In genomic region chr9:129888085-129888808, GRCh38 we compare ENCODE assay signal across 1 cellular context.
TF ChIP-seq lines count a peak whose summit lies in the region.

No MANE protein-coding gene starts in this region.

TF ChIP-seq in K562, 482 proteins besides CTCF, POLR2A, EP300 and RAD21 (continued from another document and continues in another):
- TF ChIP-seq REST (CRISPR knock-in tag; IDR thresholded peaks at IDR 0.05; ENCODE audit: low read depth) (0 out of 2 replicates have a peak, but pooled peaks have one; percentile 47), IRF1 (CRISPR knock-in tag; IDR thresholded peaks at IDR 0.05; ENCODE audit: borderline replicate concordance) (no peak), ESRRB (CRISPR knock-in tag; IDR thresholded peaks at IDR 0.05; ENCODE audit: borderline replicate concordance) (no peak), SRSF7 (optimal IDR thresholded peaks at IDR 0.05; ENCODE audit: low read depth, low read length) (no peak), TAF9B (IDR thresholded peaks at IDR 0.05; ENCODE audit: partially characterized antibody) (no peak), ZNF318 (IDR thresholded peaks at IDR 0.05; ENCODE audit: borderline replicate concordance in 1 of 2, low read depth in 1 of 2) (no peak), ZNF512 (tag; IDR thresholded peaks at IDR 0.05) (no peak), CEBPB (tag; IDR thresholded peaks at IDR 0.05) (no peak), PCBP1 (IDR thresholded peaks at IDR 0.05; ENCODE audit: low read depth, low read length, poor library complexity, severe bottlenecking) (no peak), ERF (CRISPR knock-in tag; IDR thresholded peaks at IDR 0.05) (peak; percentile 63; the same call in 1 of the 2 replicates), STAT5B (CRISPR knock-in tag; IDR thresholded peaks at IDR 0.05) (no peak), FOXP4 (CRISPR knock-in tag; IDR thresholded peaks at IDR 0.05; ENCODE audit: borderline replicate concordance) (no peak), SMAD3 (CRISPR knock-in tag; conservative IDR thresholded peaks at IDR 0.05) (no peak), ZNF165 (CRISPR knock-in tag; IDR thresholded peaks at IDR 0.05; ENCODE audit: borderline replicate concordance) (no peak), SRF (CRISPR knock-in tag; IDR thresholded peaks at IDR 0.05) (no peak), ZC3H4 (CRISPR knock-in tag; IDR thresholded peaks at IDR 0.05; ENCODE audit: borderline replicate concordance) (no peak), ZBTB1 (CRISPR knock-in tag; IDR thresholded peaks at IDR 0.05; ENCODE audit: borderline replicate concordance, low read depth) (no peak), KAT2B (IDR thresholded peaks at IDR 0.05; ENCODE audit: low read depth, low read length) (no peak), ZNF354B (CRISPR knock-in tag; IDR thresholded peaks at IDR 0.05) (no peak), RB1 (IDR thresholded peaks at IDR 0.05; ENCODE audit: low read depth) (no peak), EZH2 (IDR thresholded peaks at IDR 0.05; ENCODE audit: borderline replicate concordance, low read depth, low read length) (no peak), ZNF76 (CRISPR knock-in tag; IDR thresholded peaks at IDR 0.05; ENCODE audit: borderline replicate concordance) (no peak), NCOA1 (IDR thresholded peaks at IDR 0.05; ENCODE audit: low read depth) (no peak), RFX1 (IDR thresholded peaks at IDR 0.05) (no peak), GTF2F1 (IDR thresholded peaks at IDR 0.05; ENCODE audit: low read depth, low read length) (no peak), MLX (CRISPR knock-in tag; conservative IDR thresholded peaks at IDR 0.05) (no peak), GATA2 (CRISPR knock-in tag; IDR thresholded peaks at IDR 0.05) (no peak), HNRNPL (IDR thresholded peaks at IDR 0.05; ENCODE audit: low read depth, low read length) (no peak), BACH1 (tag; IDR thresholded peaks at IDR 0.05) (no peak), FOXJ2 (tag; IDR thresholded peaks at IDR 0.05) (no peak), SMARCB1 (IDR thresholded peaks at IDR 0.05; ENCODE audit: insufficient read length, low read depth) (no peak), POLR2G (IDR thresholded peaks at IDR 0.05; ENCODE audit: low read depth, low read length) (no peak), FOXO4 (CRISPR knock-in tag; IDR thresholded peaks at IDR 0.05) (no peak), NCOA2 (IDR thresholded peaks at IDR 0.05; ENCODE audit: partially characterized antibody in 2 of 2) (no peak), GTF2A2 (tag; IDR thresholded peaks at IDR 0.05) (no peak), CREB5 (CRISPR knock-in tag; IDR thresholded peaks at IDR 0.05) (no peak), E4F1 (CRISPR knock-in tag; IDR thresholded peaks at IDR 0.05; ENCODE audit: borderline replicate concordance) (no peak), HCFC1 (IDR thresholded peaks at IDR 0.05; ENCODE audit: low read depth, low read length) (0 out of 2 replicates have a peak, but pooled peaks have one; percentile 21), EHMT2 (IDR thresholded peaks at IDR 0.05) (no peak), ZNF436 (CRISPR knock-in tag; IDR thresholded peaks at IDR 0.05) (no peak)
